ENCODE assay signal across 1 cellular context in genomic region chr1:20361401-20361800, GRCh38.
TF ChIP-seq lines count a peak whose summit lies in the region.

No MANE protein-coding gene starts in this region.

TF ChIP-seq in GM23338, 12 proteins besides CTCF, POLR2A, EP300 and RAD21 (continued from another document):
- no peak for TF ChIP-seq ZNF462 (CRISPR knock-in tag; IDR thresholded peaks at IDR 0.05)
- no peak for TF ChIP-seq NANOG (IDR thresholded peaks at IDR 0.05; ENCODE audit: borderline replicate concordance)
TF ChIP-seq in GM23338: peak in this region for 0.
